Comparison of ENCODE assay signal across 18 cellular contexts in genomic region chr2:151097930-151098329, GRCh38.
"Had no signal": no experiment of that assay in that cellular context is flagged by ENCODE, and none has a peak within 500 bp of the region (broad histone marks: within the 10 kb centered on the region; RNA-seq: fewer than 3 reads in every experiment).

No MANE protein-coding gene starts in this region.

- ATAC-seq: activated CD4-positive, CD25-positive, alpha-beta regulatory T cell treated with anti-CD3 and anti-CD28 coated beads, Interleukin-2, amount 50 U/mL, for 24 hours; activated CD8-positive, alpha-beta T cell treated with anti-CD3 and anti-CD28 coated beads, Interleukin-2, amount 10 ng/mL, durations not matched to agents 7 days and 5 days had no signal

- DNase-seq: activated CD4-positive, alpha-beta T cell treated with anti-CD3 and anti-CD28 coated beads for 4 hours; activated CD8-positive, alpha-beta memory T cell treated with anti-CD3 and anti-CD28 coated beads, Interleukin-2, amount 50 U/mL, for 48 hours; activated CD8-positive, alpha-beta T cell treated with anti-CD3 and anti-CD28 coated beads, Interleukin-2, amount 10 ng/mL, durations not matched to agents 7 days and 5 days; activated naive CD4-positive, alpha-beta T cell treated with anti-CD3 and anti-CD28 coated beads, Interleukin-2, amount 50 U/mL, for 16 hours; activated T-cell treated with anti-CD3 and anti-CD28 coated beads, Interleukin-2, amount 50 U/mL, for 1 hour; amniotic stem cell; central memory CD4-positive, alpha-beta T cell; MG63; NCI-H1105 treated with DMSO at 0.1 percent for 48 hours; NCI-H1436 treated with DMSO at 0.1 percent for 48 hours; NCI-H187; Peyer's patch; Right ventricle myocardium superior had no signal

- H3K4me3 ChIP-seq: ascending aorta, MG63, Peyer's patch, SJSA1 had no signal

- FAIRE-seq: bronchial epithelial cell had no signal

- H3K9me3 ChIP-seq: ascending aorta, MG63, Peyer's patch, SJSA1 had no signal

- H3K36me3 ChIP-seq: ascending aorta, MG63, Peyer's patch, SJSA1 had no signal

- H3K4me1 ChIP-seq: ascending aorta, Peyer's patch, SJSA1 had no signal

- H3K27me3 ChIP-seq: ascending aorta, MG63, Peyer's patch, SJSA1 had no signal

- H3K27ac ChIP-seq: ascending aorta, Peyer's patch, RWPE1, SJSA1 had no signal
